In genomic region chr12:32679091-32679909, GRCh38 we compare ENCODE assay signal across 8 cellular contexts. TPM values are rescaled to one million over a fixed set of nuclear protein-coding genes. Genes with fewer than 3 reads are reported as not detected.
A peak's percentile ranks its signal among the peaks of the same experiment; 100 is the strongest.
DNase-seq lines count a peak whose midpoint lies in the region; ATAC-seq and TF ChIP-seq lines count a peak whose summit lies in the region.

TSS of gene DNM1L (plus strand) at chr12:32679301. CDS start at chr12:32679364, 63 bp downstream.

- H3K36me3 Mint-ChIP-seq in activated CD4-positive, alpha-beta memory T cell treated with anti-CD3 and anti-CD28 coated beads for 36 hours, result no peaks in the 10 kb centered on the region

- WGBS in right lobe of liver (ENCODE audit: insufficient coverage, low coverage, low lambda C conversion rate, missing lambda C conversion rate), result 0% methylated on average over 9 of the region's 76 CpGs

- H3K27me3 Mint-ChIP-seq in activated CD4-positive, alpha-beta memory T cell treated with anti-CD3 and anti-CD28 coated beads for 36 hours, result no peaks in the 10 kb centered on the region

- peak; percentile 97 for TF ChIP-seq POLR2A in right lobe of liver (IDR thresholded peaks at IDR 0.05)

- TF ChIP-seq CTCF in dorsolateral prefrontal cortex (IDR thresholded peaks at IDR 0.05 in 54 of 56, conservative IDR thresholded peaks at IDR 0.05 in 2 of 56; ENCODE audit: low read depth in 1 of 56, partially characterized antibody in 56 of 56) (peak in 46 of 56 donors; percentile 12 to 60 (median 44)), right lobe of liver (IDR thresholded peaks at IDR 0.05) (peak in 2 of 4 donors; percentile 11 to 17)

- peak within 1 kb of the TSS; percentile 87 for H3K4me3 Mint-ChIP-seq in activated CD4-positive, alpha-beta memory T cell treated with anti-CD3 and anti-CD28 coated beads for 36 hours

- POLR2A ChIA-PET in activated CD4-positive, alpha-beta memory T cell treated with anti-CD3 and anti-CD28 coated beads for 36 hours (lab: Charles Lee), result interaction anchor here (1.0 kb wide), 1 partner anchor 76 kb away, joined by 6 read pairs; no protein-coding TSS in a partner anchor

- H3K27ac ChIP-seq in dorsolateral prefrontal cortex, result peak within 1 kb of the TSS; percentile 65 to 99 (median 94)
- H3K27ac ChIP-seq in right lobe of liver, result peak within 1 kb of the TSS; percentile 63 to 86 (median 74)

- peaks cover 15% of the 10 kb centered on the region for H3K4me1 Mint-ChIP-seq in activated CD4-positive, alpha-beta memory T cell treated with anti-CD3 and anti-CD28 coated beads for 36 hours (ENCODE audit: low read depth)

- H3K4me1 ChIP-seq in right lobe of liver, result peaks cover 0 to 19% (median 6%) of the 10 kb centered on the region in 4 donors

- H3K9me3 ChIP-seq in right lobe of liver, result no peaks in the 10 kb centered on the region

- H3K9me3 Mint-ChIP-seq in activated CD4-positive, alpha-beta memory T cell treated with anti-CD3 and anti-CD28 coated beads for 36 hours, result no peaks in the 10 kb centered on the region

- H3K4me3 ChIP-seq in dorsolateral prefrontal cortex (peak within 1 kb of the TSS; percentile 67 to 98 (median 88)), right lobe of liver (peak within 1 kb of the TSS; percentile 93 to 99 (median 96))

- H3K36me3 ChIP-seq in right lobe of liver, result no peaks in the 10 kb centered on the region

- H3K27me3 ChIP-seq in dorsolateral prefrontal cortex, result no peaks in the 10 kb centered on the region
- no peaks in the 10 kb centered on the region for H3K27me3 ChIP-seq in right lobe of liver

- peak within 1 kb of the TSS; percentile 85 for H3K27ac Mint-ChIP-seq in activated CD4-positive, alpha-beta memory T cell treated with anti-CD3 and anti-CD28 coated beads for 36 hours

- intact Hi-C loops in activated CD4-positive, alpha-beta memory T cell treated with anti-CD3 and anti-CD28 coated beads for 36 hours (cut with micrococcal nuclease), result loop anchor here (1.0 to 10.0 kb wide), 4 partner anchors 76 to 1354 kb away; partner anchors contain the start of genes ALG10, ETFBKMT, SINHCAF and YARS2
- intact Hi-C loops in dorsolateral prefrontal cortex (cut with DNase I), result loop anchor here (5.0 to 10.0 kb wide), 8 partner anchors 78 to 1346 kb away; partner anchors contain the start of genes ALG10 (in 2 of the 2), ETFBKMT (in 2 of the 2), RESF1 (in 1 of the 2) and YARS2 (in 1 of the 2)
- intact Hi-C loops in right lobe of liver (cut with DNase I), result no loop called here

- CTCF ChIA-PET in activated CD4-positive, alpha-beta memory T cell treated with anti-CD3 and anti-CD28 coated beads for 36 hours (lab: Charles Lee), result interaction anchor here (0.6 to 2.5 kb wide), 3 partner anchors 76 to 1026 kb away, joined by 4 to 17 read pairs (median 5); partner anchors contain the start of gene YARS2

- ATAC-seq in GM19438 (IDR thresholded peaks at IDR 0.05; ENCODE audit: low read depth, unreplicated experiment) (peak; percentile 90), HG03575 (IDR thresholded peaks at IDR 0.05; ENCODE audit: extremely low read depth, insufficient number of reproducible peaks, low FRiP score, unreplicated experiment) (peak; percentile 73), right lobe of liver (peak; percentile 95 to 99 (median 97))

- peak; percentile 95 for DNase-seq in CD1c-positive myeloid dendritic cell (ENCODE audit: extremely low spot score)
- peak; percentile 92 for DNase-seq in NCI-H82 treated with DMSO at 0.1 percent for 48 hours (lab: John Stamatoyannopoulos, UW; ENCODE audit: unreplicated experiment)
- DNase-seq in activated CD4-positive, alpha-beta memory T cell treated with anti-CD3 and anti-CD28 coated beads for 36 hours, result peak; percentile 94
- peak; percentile 86 to 98 (median 94) for DNase-seq in dorsolateral prefrontal cortex
- DNase-seq in right lobe of liver, result peak; percentile 97
- DNase-seq in stimulated activated CD4-positive, alpha-beta T cell treated with anti-CD3 and anti-CD28 coated beads, Interleukin-4, amount 100 ng/mL, for 4 hours, result peak; percentile 87 to 90

RNA-seq across cellular contexts. Expression of gene DNM1L, which starts in this region (rescaled TPM):
- total RNA-seq in activated CD4-positive, alpha-beta memory T cell treated with anti-CD3 and anti-CD28 coated beads for 36 hours, result 10 to 100 TPM; 59.0 to 62.5 TPM
- total RNA-seq in dorsolateral prefrontal cortex, result 100 to 1,000 TPM in 116 of 120 experiments, 10 to 100 TPM in 4; 72.9 to 202 (median 157) TPM
- total RNA-seq in right lobe of liver, result 10 to 100 TPM; 10.2 to 26.1 (median 21.1) TPM

Comparison
In these comparisons a context has a peak if more than half of its experiments do, and no peak if none do; other contexts are left out.
1. Peak in every context shown above with its lines: DNase-seq, ATAC-seq, H3K4me3 ChIP-seq and H3K27ac ChIP-seq.
2. intact Hi-C loops: an anchor here in activated CD4-positive, alpha-beta memory T cell treated with anti-CD3 and anti-CD28 coated beads for 36 hours (1.0 to 10.0 kb wide) and dorsolateral prefrontal cortex (5.0 to 10.0 kb wide); none called in right lobe of liver.